In the genomic region with DNA sequence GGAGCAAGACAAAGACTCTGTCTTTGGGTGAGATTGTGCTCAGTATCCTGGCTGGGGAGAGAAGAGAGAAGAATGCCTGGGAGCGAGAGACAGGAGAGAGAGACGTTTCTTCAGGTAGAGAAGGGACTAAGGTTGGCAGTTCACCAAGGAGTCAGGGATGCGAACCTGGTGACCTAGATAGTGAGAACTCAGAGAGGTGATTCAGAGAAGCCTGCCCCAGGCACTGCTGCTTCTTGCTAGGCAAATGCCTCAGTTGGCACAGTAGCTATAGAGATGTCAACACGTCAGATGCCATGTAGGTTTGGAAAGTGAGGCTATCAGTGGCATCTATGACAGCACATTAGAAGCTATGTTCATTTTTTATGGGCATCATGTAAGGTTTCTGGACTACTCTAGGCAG, we compare ENCODE assay signal across 20 cellular contexts.
"Had no signal": no experiment of that assay in that cellular context is flagged by ENCODE, and none has a peak within 500 bp of the region (broad histone marks: within the 10 kb centered on the region; RNA-seq: fewer than 3 reads in every experiment).

No MANE protein-coding gene starts in this region.

- H3K4me3 Mint-ChIP-seq: activated CD8-positive, alpha-beta T cell treated with anti-CD3 and anti-CD28 coated beads, Interleukin-2, amount 10 ng/mL, durations not matched to agents 7 days and 5 days; brain; naive thymus-derived CD8-positive, alpha-beta T cell; stimulated activated naive CD8-positive, alpha-beta T cell treated with anti-CD3 and anti-CD28 coated beads, Interleukin-15, Interleukin-2, amounts not matched to agents 100 ng/mL and 50 ng/mL, for 24 hours had no signal

- H3K36me3 Mint-ChIP-seq: brain; naive thymus-derived CD8-positive, alpha-beta T cell had no signal

- H3K27ac ChIP-seq: colonic mucosa, dorsolateral prefrontal cortex, lower lobe of right lung, pancreas, psoas muscle, right atrium auricular region, tibial artery had no signal

- H3K4me3 ChIP-seq: colonic mucosa, dorsolateral prefrontal cortex, lower lobe of right lung, pancreas, psoas muscle, right atrium auricular region, tibial artery had no signal

- H3K36me3 ChIP-seq: colonic mucosa, lower lobe of right lung, pancreas, right atrium auricular region, tibial artery had no signal

- ATAC-seq: activated CD8-positive, alpha-beta T cell treated with anti-CD3 and anti-CD28 coated beads, Interleukin-2, amount 10 ng/mL, durations not matched to agents 7 days and 5 days; activated naive CD4-positive, alpha-beta T cell treated with anti-CD3 and anti-CD28 coated beads, Interleukin-2, amount 50 U/mL, for 72 hours; left lobe of liver; lower lobe of right lung; naive thymus-derived CD8-positive, alpha-beta T cell; pancreas had no signal

- DNase-seq: activated CD4-positive, alpha-beta T cell treated with anti-CD3 and anti-CD28 coated beads for 1 hour; activated CD4-positive, alpha-beta T cell treated with anti-CD3 and anti-CD28 coated beads, Interleukin-2, amount 50 U/mL, for 1 hour; activated CD8-positive, alpha-beta T cell treated with anti-CD3 and anti-CD28 coated beads, Interleukin-2, amount 10 ng/mL, durations not matched to agents 7 days and 5 days; activated T-cell treated with anti-CD3 and anti-CD28 coated beads, Interleukin-2, amount 50 U/mL, for 1 hour; aorta; caudate nucleus; colonic mucosa; dorsolateral prefrontal cortex; kidney; lower lobe of right lung; naive thymus-derived CD8-positive, alpha-beta T cell; pancreas; psoas muscle; stimulated activated CD4-positive, alpha-beta T cell treated with anti-CD3 and anti-CD28 coated beads, Interleukin-4, amount 100 ng/mL, for 4 hours; tibial artery had no signal

- H3K27ac Mint-ChIP-seq: activated CD8-positive, alpha-beta T cell treated with anti-CD3 and anti-CD28 coated beads, Interleukin-2, amount 10 ng/mL, durations not matched to agents 7 days and 5 days; activated naive CD4-positive, alpha-beta T cell treated with anti-CD3 and anti-CD28 coated beads, Interleukin-2, amount 50 U/mL, for 72 hours; naive thymus-derived CD8-positive, alpha-beta T cell; stimulated activated naive CD8-positive, alpha-beta T cell treated with anti-CD3 and anti-CD28 coated beads, Interleukin-15, Interleukin-2, amounts not matched to agents 100 ng/mL and 50 ng/mL, for 24 hours had no signal

- FAIRE-seq: kidney, pancreas had no signal

- H3K27me3 ChIP-seq: colonic mucosa, dorsolateral prefrontal cortex, pancreas, right atrium auricular region, tibial artery had no signal

- H3K9me3 ChIP-seq: colonic mucosa, lower lobe of right lung, pancreas, psoas muscle, right atrium auricular region, tibial artery had no signal

- H3K4me1 ChIP-seq: colonic mucosa, lower lobe of right lung, pancreas, psoas muscle, right atrium auricular region, tibial artery had no signal
